In genomic region chr12:46409342-46409741, GRCh38 we compare ENCODE assay signal across 20 cellular contexts.
"Had no signal": no experiment of that assay in that cellular context is flagged by ENCODE, and none has a peak within 500 bp of the region (broad histone marks: within the 10 kb centered on the region; RNA-seq: fewer than 3 reads in every experiment).

No MANE protein-coding gene starts in this region.

- H3K4me2 ChIP-seq: neural progenitor cell had no signal

- H3K4me3 Mint-ChIP-seq: brain; naive thymus-derived CD8-positive, alpha-beta T cell; neural progenitor cell had no signal

- H2AFZ ChIP-seq: neural progenitor cell had no signal

- H3K9ac ChIP-seq: neural progenitor cell had no signal

- H3K36me3 Mint-ChIP-seq: brain, neural progenitor cell had no signal

- DNase-seq: dorsolateral prefrontal cortex; effector CD8-positive, alpha-beta T cell; foreskin keratinocyte; islet precursor cell; mammary epithelial cell; naive thymus-derived CD8-positive, alpha-beta T cell; nucleus accumbens; pancreas; retina; sigmoid colon; stimulated activated CD4-positive, alpha-beta T cell treated with anti-CD3 and anti-CD28 coated beads, Interleukin-12 subunit alpha, Interleukin-12 subunit beta, amount 100 ng/mL, for 4 hours; stimulated activated naive CD4-positive, alpha-beta T cell; stomach; substantia nigra; transverse colon had no signal

- H3K27me3 Mint-ChIP-seq: brain; naive thymus-derived CD8-positive, alpha-beta T cell had no signal

- H3K27me3 ChIP-seq: dorsolateral prefrontal cortex, foreskin keratinocyte, neural progenitor cell, pancreas, sigmoid colon, stomach, transverse colon had no signal

- H3K27ac Mint-ChIP-seq: brain; naive thymus-derived CD8-positive, alpha-beta T cell; neural progenitor cell had no signal

- H3K36me3 ChIP-seq: neural progenitor cell, pancreas, prostate gland, sigmoid colon, stomach, thoracic aorta, transverse colon had no signal

- H3K9me3 ChIP-seq: prostate gland, sigmoid colon, stomach, thoracic aorta, transverse colon had no signal

- H3K4me3 ChIP-seq: dorsolateral prefrontal cortex, neural progenitor cell, pancreas, prostate gland, sigmoid colon, skin epidermis, stomach, thoracic aorta, transverse colon had no signal

- ATAC-seq: foreskin keratinocyte; naive thymus-derived CD8-positive, alpha-beta T cell; pancreas had no signal

- H3K4me1 ChIP-seq: prostate gland had no signal

- H3K9me3 Mint-ChIP-seq: brain; naive thymus-derived CD8-positive, alpha-beta T cell; neural progenitor cell had no signal

- H3K27ac ChIP-seq: dorsolateral prefrontal cortex, foreskin keratinocyte, neural progenitor cell, pancreas, prostate gland, sigmoid colon, skin epidermis, stomach, thoracic aorta, transverse colon had no signal
